In genomic region chr2:233080836-233081229, GRCh38 we compare ENCODE assay signal across 12 cellular contexts. TPM values are rescaled to one million over a fixed set of nuclear protein-coding genes. Genes with fewer than 3 reads are reported as not detected.
DNase-seq lines count a peak whose midpoint lies in the region; ATAC-seq and TF ChIP-seq lines count a peak whose summit lies in the region.
"Had no signal": no experiment of that assay in that cellular context is flagged by ENCODE, and none has a peak within 500 bp of the region (broad histone marks: within the 10 kb centered on the region; RNA-seq: fewer than 3 reads in every experiment).

No MANE protein-coding gene starts in this region.

- no peak for ATAC-seq in stimulated activated naive CD8-positive, alpha-beta T cell treated with anti-CD3 and anti-CD28 coated beads, Interleukin-15, Interleukin-2, amounts not matched to agents 100 U/mL and 50 U/mL, for 24 hours
- ATAC-seq in activated T-cell treated with anti-CD3 and anti-CD28 coated beads, Interleukin-2, amount 50 U/mL, for 72 hours (replicated peaks in 1 of 2) = no peak
- no peak for ATAC-seq in GM18868 (IDR thresholded peaks at IDR 0.05; ENCODE audit: unreplicated experiment)
- ATAC-seq: heart right ventricle had no signal

- H3K4me3 Mint-ChIP-seq in stimulated activated naive CD8-positive, alpha-beta T cell treated with anti-CD3 and anti-CD28 coated beads, Interleukin-15, Interleukin-2, amounts not matched to agents 100 ng/mL and 50 ng/mL, for 24 hours = peak overlapping the region; percentile 64
- peak overlapping the region; percentile 84 to 93 for H3K4me3 Mint-ChIP-seq in activated T-cell treated with anti-CD3 and anti-CD28 coated beads, Interleukin-2, amount 50 U/mL, for 72 hours
- no peak overlapping the region for H3K4me3 Mint-ChIP-seq in Caco-2 (ENCODE audit: unreplicated experiment)

- POLR2A ChIA-PET in Caco-2 (lab: Charles Lee) = no interaction called here

- no peaks in the 10 kb centered on the region for H3K9me3 Mint-ChIP-seq in stimulated activated naive CD8-positive, alpha-beta T cell treated with anti-CD3 and anti-CD28 coated beads, Interleukin-15, Interleukin-2, amounts not matched to agents 100 ng/mL and 50 ng/mL, for 24 hours
- H3K9me3 Mint-ChIP-seq in activated T-cell treated with anti-CD3 and anti-CD28 coated beads, Interleukin-2, amount 50 U/mL, for 72 hours = no peaks in the 10 kb centered on the region
- no peaks in the 10 kb centered on the region for H3K9me3 Mint-ChIP-seq in Caco-2 (ENCODE audit: unreplicated experiment)

- H3K36me3 Mint-ChIP-seq in stimulated activated naive CD8-positive, alpha-beta T cell treated with anti-CD3 and anti-CD28 coated beads, Interleukin-15, Interleukin-2, amounts not matched to agents 100 ng/mL and 50 ng/mL, for 24 hours (ENCODE audit: low read depth) = peaks cover 60% of the 10 kb centered on the region
- H3K36me3 Mint-ChIP-seq in activated T-cell treated with anti-CD3 and anti-CD28 coated beads, Interleukin-2, amount 50 U/mL, for 72 hours (ENCODE audit: insufficient read depth in 2 of 2) = peaks cover 10 to 28% of the 10 kb centered on the region in 2 donors
- H3K36me3 Mint-ChIP-seq in Caco-2 (ENCODE audit: insufficient read depth, unreplicated experiment) = no peaks in the 10 kb centered on the region

- H3K27me3 ChIP-seq in Caco-2 (replicated peaks; ENCODE audit: control insufficient read depth, insufficient read depth, low read length) = no peaks in the 10 kb centered on the region

- peaks cover 83% of the 10 kb centered on the region for H3K4me1 Mint-ChIP-seq in stimulated activated naive CD8-positive, alpha-beta T cell treated with anti-CD3 and anti-CD28 coated beads, Interleukin-15, Interleukin-2, amounts not matched to agents 100 ng/mL and 50 ng/mL, for 24 hours (ENCODE audit: low read depth)
- H3K4me1 Mint-ChIP-seq in activated T-cell treated with anti-CD3 and anti-CD28 coated beads, Interleukin-2, amount 50 U/mL, for 72 hours (ENCODE audit: low read depth) = peaks cover 73% of the 10 kb centered on the region
- no peaks in the 10 kb centered on the region for H3K4me1 Mint-ChIP-seq in Caco-2 (ENCODE audit: low read depth, unreplicated experiment)

- no peaks in the 10 kb centered on the region for H3K27me3 Mint-ChIP-seq in stimulated activated naive CD8-positive, alpha-beta T cell treated with anti-CD3 and anti-CD28 coated beads, Interleukin-15, Interleukin-2, amounts not matched to agents 100 ng/mL and 50 ng/mL, for 24 hours
- H3K27me3 Mint-ChIP-seq in activated T-cell treated with anti-CD3 and anti-CD28 coated beads, Interleukin-2, amount 50 U/mL, for 72 hours (ENCODE audit: low read depth) = no peaks in the 10 kb centered on the region
- H3K27me3 Mint-ChIP-seq in Caco-2 (ENCODE audit: insufficient read depth, unreplicated experiment) = peaks cover 3% of the 10 kb centered on the region

- peak overlapping the region; percentile 92 for H3K27ac Mint-ChIP-seq in stimulated activated naive CD8-positive, alpha-beta T cell treated with anti-CD3 and anti-CD28 coated beads, Interleukin-15, Interleukin-2, amounts not matched to agents 100 ng/mL and 50 ng/mL, for 24 hours
- peak overlapping the region; percentile 76 for H3K27ac Mint-ChIP-seq in activated T-cell treated with anti-CD3 and anti-CD28 coated beads, Interleukin-2, amount 50 U/mL, for 72 hours
- H3K27ac Mint-ChIP-seq in Caco-2 (ENCODE audit: unreplicated experiment) = no peak overlapping the region

- TF ChIP-seq CTCF in Caco-2 (IDR thresholded peaks at IDR 0.05; ENCODE audit: insufficient read depth in 1 of 2, low read depth in 1 of 2, low read length in 1 of 2, severe bottlenecking in 1 of 2, unreplicated experiment in 1 of 2) = no peak

- DNase-seq in stimulated activated naive CD8-positive, alpha-beta T cell treated with anti-CD3 and anti-CD28 coated beads, Interleukin-15, Interleukin-2, amounts not matched to agents 100 U/mL and 50 U/mL, for 24 hours = no peak
- DNase-seq in activated T-cell treated with anti-CD3 and anti-CD28 coated beads, Interleukin-2, amount 50 U/mL, for 72 hours = no peak
- DNase-seq in mesenteric fat pad (ENCODE audit: low spot score) (peak; percentile 73), D341Med (ENCODE audit: low spot score) (no peak), Caco-2 (no peak), AG20443 (ENCODE audit: low spot score) (no peak)
- DNase-seq: heart right ventricle, left ventricle myocardium inferior had no signal

- H3K4me1 ChIP-seq in Caco-2 = no peaks in the 10 kb centered on the region

- no peaks in the 10 kb centered on the region for H3K9me3 ChIP-seq in Caco-2
- H3K9me3 ChIP-seq: heart right ventricle, left ventricle myocardium inferior had no signal

- no peak overlapping the region for H3K4me3 ChIP-seq in Caco-2 (ENCODE audit: low read depth, low read length)
- H3K4me3 ChIP-seq: heart right ventricle, left ventricle myocardium inferior had no signal

- CTCF ChIA-PET in Caco-2 (lab: Charles Lee) = no interaction called here

- no peaks in the 10 kb centered on the region for H3K36me3 ChIP-seq in Caco-2 (ENCODE audit: control insufficient read depth, insufficient read depth, low read length)
- H3K36me3 ChIP-seq: left ventricle myocardium inferior had no signal

- BruUV-seq in Caco-2 (replicated peaks; lab: Mats Ljungman, UMichigan) = no TSS peak

- intact Hi-C loops in Caco-2 (cut with micrococcal nuclease; ENCODE audit: unreplicated experiment) = no loop called here

RNA-seq across cellular contexts. Expression of gene INPP5D, which starts 20.7 kb away (rescaled TPM):
- 10 to 100 TPM; 64.8 to 69.3 TPM for total RNA-seq in activated T-cell treated with anti-CD3 and anti-CD28 coated beads, Interleukin-2, amount 50 U/mL, for 72 hours
- 28.8 TPM for total RNA-seq in mesenteric fat pad
- total RNA-seq in Caco-2 (2022) = not detected in 2 replicates

RNA-seq across cellular contexts. Expression of gene NEU2, which starts 48.4 kb away (rescaled TPM):
- not detected for total RNA-seq in activated T-cell treated with anti-CD3 and anti-CD28 coated beads, Interleukin-2, amount 50 U/mL, for 72 hours
- total RNA-seq in mesenteric fat pad (not detected), Caco-2 (2022) (not detected in 2 replicates)
- total RNA-seq: epithelial cell of proximal tubule; heart right ventricle; left ventricle myocardium inferior; T-helper 1 cell treated with Interleukin-12 subunit alpha and Interleukin-12 subunit beta and Interleukin-4 antibody, amounts not matched to agents 30 ng/mL and 1 ng/mL, for 36 hours had no signal

Comparison
In these comparisons a context has a peak if more than half of its experiments do, and no peak if none do; other contexts are left out.
1. RNA of gene INPP5D, which starts 20.7 kb away (total RNA-seq): 64.8 to 69.3 TPM in activated T-cell treated with anti-CD3 and anti-CD28 coated beads, Interleukin-2, amount 50 U/mL, for 72 hours and 28.8 TPM in mesenteric fat pad (single experiment); not detected in Caco-2; every median in the first group is over 10 times any median in the second.